20 cellular contexts compared by ENCODE assay signal in the genomic region with DNA sequence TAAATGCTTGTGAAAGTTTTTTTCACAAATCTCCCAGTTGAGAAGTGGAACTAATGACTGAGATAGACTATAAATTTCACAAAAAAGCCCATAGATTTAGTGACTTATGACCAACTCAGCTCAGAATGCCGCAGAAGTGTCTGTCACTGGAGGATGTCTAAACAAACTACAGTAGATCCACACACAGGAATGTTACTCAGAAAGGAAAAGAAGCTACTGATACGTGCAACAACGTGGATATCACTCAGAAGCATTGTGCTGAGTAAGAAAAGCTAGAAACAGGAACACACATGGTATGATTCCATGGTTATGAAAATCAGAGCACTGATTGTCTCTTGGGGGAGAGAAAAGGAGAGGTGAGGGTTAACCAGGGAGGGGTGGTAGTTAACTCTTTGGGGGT.
DNase-seq lines count a peak whose midpoint lies in the region; ATAC-seq and TF ChIP-seq lines count a peak whose summit lies in the region.
"Had no signal": no experiment of that assay in that cellular context is flagged by ENCODE, and none has a peak within 500 bp of the region (broad histone marks: within the 10 kb centered on the region; RNA-seq: fewer than 3 reads in every experiment).

No MANE protein-coding gene starts in this region.

- ATAC-seq in natural killer cell (no peak), esophagus mucosa (no peak)
- ATAC-seq: GM12878 had no signal

- H3K4me3 Mint-ChIP-seq in activated CD4-positive, alpha-beta T cell treated with anti-CD3 and anti-CD28 coated beads, Interleukin-2, amount 10 ng/mL, durations not matched to agents 24 days and 14 days = no peak overlapping the region
- H3K4me3 Mint-ChIP-seq in activated naive CD8-positive, alpha-beta T cell treated with anti-CD3 and anti-CD28 coated beads for 36 hours = no peak overlapping the region
- no peak overlapping the region for H3K4me3 Mint-ChIP-seq in natural killer cell
- no peak overlapping the region for H3K4me3 Mint-ChIP-seq in activated T-helper 2 cell treated with anti-CD3 and anti-CD28 coated beads, Interferon-gamma antibody, Interleukin-2, Interleukin-4, amounts not matched to agents 10 μg/mL and 5 μg/mL and 100 μg/mL, durations not matched to agents 14 hours and 24 hours and 36 hours (ENCODE audit: low read depth)
- H3K4me3 Mint-ChIP-seq: activated CD4-positive, alpha-beta T cell treated with anti-CD3 and anti-CD28 coated beads, Interleukin-2, amount 10 ng/mL, durations not matched to agents 7 days and 5 days had no signal

- peaks cover 18% of the 10 kb centered on the region for H3K9me3 Mint-ChIP-seq in activated CD4-positive, alpha-beta T cell treated with anti-CD3 and anti-CD28 coated beads, Interleukin-2, amount 10 ng/mL, durations not matched to agents 24 days and 14 days
- H3K9me3 Mint-ChIP-seq in activated naive CD8-positive, alpha-beta T cell treated with anti-CD3 and anti-CD28 coated beads for 36 hours = peaks cover 1% of the 10 kb centered on the region
- no peaks in the 10 kb centered on the region for H3K9me3 Mint-ChIP-seq in natural killer cell
- peaks cover 3% of the 10 kb centered on the region for H3K9me3 Mint-ChIP-seq in activated T-helper 2 cell treated with anti-CD3 and anti-CD28 coated beads, Interferon-gamma antibody, Interleukin-2, Interleukin-4, amounts not matched to agents 10 μg/mL and 5 μg/mL and 100 μg/mL, durations not matched to agents 14 hours and 24 hours and 36 hours
- H3K9me3 Mint-ChIP-seq: activated CD4-positive, alpha-beta T cell treated with anti-CD3 and anti-CD28 coated beads, Interleukin-2, amount 10 ng/mL, durations not matched to agents 7 days and 5 days had no signal

- no peak for TF ChIP-seq CTCF in natural killer cell (IDR thresholded peaks at IDR 0.05)

- H3K27ac Mint-ChIP-seq in activated CD4-positive, alpha-beta T cell treated with anti-CD3 and anti-CD28 coated beads, Interleukin-2, amount 10 ng/mL, durations not matched to agents 24 days and 14 days = peak overlapping the region; percentile 59
- peak overlapping the region; percentile 57 for H3K27ac Mint-ChIP-seq in activated naive CD8-positive, alpha-beta T cell treated with anti-CD3 and anti-CD28 coated beads for 36 hours
- H3K27ac Mint-ChIP-seq in natural killer cell = peak overlapping the region; percentile 13 to 41
- H3K27ac Mint-ChIP-seq in activated T-helper 2 cell treated with anti-CD3 and anti-CD28 coated beads, Interferon-gamma antibody, Interleukin-2, Interleukin-4, amounts not matched to agents 10 μg/mL and 5 μg/mL and 100 μg/mL, durations not matched to agents 14 hours and 24 hours and 36 hours = no peak overlapping the region
- H3K27ac Mint-ChIP-seq: activated CD4-positive, alpha-beta T cell treated with anti-CD3 and anti-CD28 coated beads, Interleukin-2, amount 10 ng/mL, durations not matched to agents 7 days and 5 days had no signal

- no peaks in the 10 kb centered on the region for H3K27me3 Mint-ChIP-seq in activated CD4-positive, alpha-beta T cell treated with anti-CD3 and anti-CD28 coated beads, Interleukin-2, amount 10 ng/mL, durations not matched to agents 24 days and 14 days
- H3K27me3 Mint-ChIP-seq in activated naive CD8-positive, alpha-beta T cell treated with anti-CD3 and anti-CD28 coated beads for 36 hours = no peaks in the 10 kb centered on the region
- no peaks in the 10 kb centered on the region for H3K27me3 Mint-ChIP-seq in natural killer cell (ENCODE audit: low read depth in 2 of 2)
- no peaks in the 10 kb centered on the region for H3K27me3 Mint-ChIP-seq in activated T-helper 2 cell treated with anti-CD3 and anti-CD28 coated beads, Interferon-gamma antibody, Interleukin-2, Interleukin-4, amounts not matched to agents 10 μg/mL and 5 μg/mL and 100 μg/mL, durations not matched to agents 14 hours and 24 hours and 36 hours (ENCODE audit: low read depth)
- H3K27me3 Mint-ChIP-seq: activated CD4-positive, alpha-beta T cell treated with anti-CD3 and anti-CD28 coated beads, Interleukin-2, amount 10 ng/mL, durations not matched to agents 7 days and 5 days had no signal

- intact Hi-C loops in activated CD4-positive, alpha-beta T cell treated with anti-CD3 and anti-CD28 coated beads, Interleukin-2, amount 10 ng/mL, durations not matched to agents 24 days and 14 days (cut with micrococcal nuclease) = no loop called here
- intact Hi-C loops in natural killer cell (cut with micrococcal nuclease) (no loop called here), head of caudate nucleus (cut with DNase I) (loop anchor here (10.0 kb wide), 1 partner anchor 114 kb away; no protein-coding TSS in a partner anchor)
- intact Hi-C loops in activated T-helper 2 cell treated with anti-CD3 and anti-CD28 coated beads, Interferon-gamma antibody, Interleukin-2, Interleukin-4, amounts not matched to agents 10 μg/mL and 5 μg/mL and 100 μg/mL, durations not matched to agents 14 hours and 24 hours and 36 hours (cut with micrococcal nuclease) = no loop called here

- DNase-seq in activated CD4-positive, alpha-beta T cell treated with anti-CD3 and anti-CD28 coated beads, Interleukin-2, amount 10 ng/mL, durations not matched to agents 24 days and 14 days = no peak
- DNase-seq in activated CD4-positive, alpha-beta T cell treated with anti-CD3 and anti-CD28 coated beads, Interleukin-2, amount 50 U/mL, for 48 hours = no peak
- peak; percentile 70 for DNase-seq in EH (ENCODE audit: low read depth)
- DNase-seq in activated naive CD8-positive, alpha-beta T cell treated with anti-CD3 and anti-CD28 coated beads for 36 hours = no peak
- no peak for DNase-seq in natural killer cell
- no peak for DNase-seq in head of caudate nucleus
- DNase-seq in activated T-helper 2 cell treated with anti-CD3 and anti-CD28 coated beads, Interferon-gamma antibody, Interleukin-2, Interleukin-4, amounts not matched to agents 10 μg/mL and 5 μg/mL and 100 μg/mL, durations not matched to agents 14 hours and 24 hours and 36 hours (ENCODE audit: low spot score) = no peak
- DNase-seq: activated CD4-positive, alpha-beta T cell treated with anti-CD3 and anti-CD28 coated beads, Interleukin-2, amount 10 ng/mL, durations not matched to agents 7 days and 5 days; activated CD8-positive, alpha-beta memory T cell treated with anti-CD3 and anti-CD28 coated beads, Interleukin-2, amount 50 U/mL, for 4 hours; activated gamma-delta T cell treated with Interleukin-2 at 50 U/mL for 16 hours; AML-193; cerebellar nuclear complex; effector CD4-positive, alpha-beta T cell; NCI-H1436 treated with DMSO at 0.1 percent for 48 hours; NCI-H510A treated with DMSO at 0.1 percent for 48 hours; nucleus accumbens; SIG-M5; upper lobe of left lung had no signal

- H3K36me3 Mint-ChIP-seq in activated CD4-positive, alpha-beta T cell treated with anti-CD3 and anti-CD28 coated beads, Interleukin-2, amount 10 ng/mL, durations not matched to agents 24 days and 14 days (ENCODE audit: low read depth) = peaks cover 73% of the 10 kb centered on the region
- peaks cover 70% of the 10 kb centered on the region for H3K36me3 Mint-ChIP-seq in activated naive CD8-positive, alpha-beta T cell treated with anti-CD3 and anti-CD28 coated beads for 36 hours
- peaks cover 2% of the 10 kb centered on the region for H3K36me3 Mint-ChIP-seq in natural killer cell
- peaks cover 87% of the 10 kb centered on the region for H3K36me3 Mint-ChIP-seq in activated T-helper 2 cell treated with anti-CD3 and anti-CD28 coated beads, Interferon-gamma antibody, Interleukin-2, Interleukin-4, amounts not matched to agents 10 μg/mL and 5 μg/mL and 100 μg/mL, durations not matched to agents 14 hours and 24 hours and 36 hours (ENCODE audit: low read depth)

- H3K4me1 Mint-ChIP-seq in activated CD4-positive, alpha-beta T cell treated with anti-CD3 and anti-CD28 coated beads, Interleukin-2, amount 10 ng/mL, durations not matched to agents 24 days and 14 days = peaks cover 60% of the 10 kb centered on the region
- peaks cover 69% of the 10 kb centered on the region for H3K4me1 Mint-ChIP-seq in activated naive CD8-positive, alpha-beta T cell treated with anti-CD3 and anti-CD28 coated beads for 36 hours
- peaks cover 31 to 38% of the 10 kb centered on the region in 2 donors for H3K4me1 Mint-ChIP-seq in natural killer cell
- peaks cover 62% of the 10 kb centered on the region for H3K4me1 Mint-ChIP-seq in activated T-helper 2 cell treated with anti-CD3 and anti-CD28 coated beads, Interferon-gamma antibody, Interleukin-2, Interleukin-4, amounts not matched to agents 10 μg/mL and 5 μg/mL and 100 μg/mL, durations not matched to agents 14 hours and 24 hours and 36 hours (ENCODE audit: low read depth)
